ENCODE assay signal across 8 cellular contexts in genomic region chr10:28381903-28382347, GRCh38.
A peak's percentile ranks its signal among the peaks of the same experiment; 100 is the strongest.
DNase-seq lines count a peak whose midpoint lies in the region; ATAC-seq and TF ChIP-seq lines count a peak whose summit lies in the region.

No MANE protein-coding gene starts in this region.

- DNase-seq in GM04504 (ENCODE audit: low read depth) (peak; percentile 73), HFF-Myc (ENCODE audit: extremely low read depth, low read depth) (peak; percentile 94), NCI-H1417 (lab: John Stamatoyannopoulos, UW) (peak; percentile 62 to 89 (median 83)), SW 1271 (lab: John Stamatoyannopoulos, UW) (peak; percentile 80 to 96), heart left ventricle (peak in 4 of 5 donors; percentile 64 to 78 (median 72)), putamen (ENCODE audit: low spot score) (peak; percentile 53)
- DNase-seq in activated naive CD8-positive, alpha-beta T cell treated with anti-CD3 and anti-CD28 coated beads, Interleukin-2, amount 50 U/mL, for 16 hours (ENCODE audit: low read depth, low spot score), result peak; percentile 67

- TF ChIP-seq POLR2A in heart left ventricle (IDR thresholded peaks at IDR 0.05), result no peak

- H3K27me3 ChIP-seq in heart left ventricle, result peaks cover 0 to 4% (median 0%) of the 10 kb centered on the region in 9 donors

- no peak overlapping the region for H3K4me3 ChIP-seq in HFF-Myc (replicated peaks; ENCODE audit: low read depth, low read length)
- H3K4me3 ChIP-seq in heart left ventricle, result no peak overlapping the region

- H3K4me1 ChIP-seq in heart left ventricle, result peaks cover 0 to 7% (median 0%) of the 10 kb centered on the region in 12 donors

- no peak overlapping the region for H3K27ac ChIP-seq in heart left ventricle

- intact Hi-C loops in heart left ventricle (cut with DNase I), result loop anchor here (1.0 to 10.0 kb wide), 10 partner anchors 79 to 937 kb away; partner anchors contain the start of gene MPP7 (in 6 of the 10)

- peak; percentile 94 for TF ChIP-seq CTCF in HFF-Myc (IDR thresholded peaks at IDR 0.05; ENCODE audit: low read depth, low read length, missing control alignments)
- TF ChIP-seq CTCF in heart left ventricle (IDR thresholded peaks at IDR 0.05), result peak; percentile 86 to 97 (median 92)

- WGBS in heart left ventricle, 4 donors, result 39 to 41% (median 39%) methylated on average over 12 of the region's 12 CpGs

- no peaks in the 10 kb centered on the region for H3K9me3 ChIP-seq in heart left ventricle

- H3K36me3 ChIP-seq in heart left ventricle, result no peaks in the 10 kb centered on the region

- peak; percentile 80 to 91 (median 84) for ATAC-seq in heart left ventricle
- ATAC-seq in GM19324 (IDR thresholded peaks at IDR 0.05; ENCODE audit: low FRiP score, unreplicated experiment), result no peak
